In genomic region chr17:2564876-2565275, GRCh38 we compare ENCODE assay signal across 19 cellular contexts. TPM values are rescaled to one million over a fixed set of nuclear protein-coding genes. Genes with fewer than 3 reads are reported as not detected.
DNase-seq lines count a peak whose midpoint lies in the region; ATAC-seq and TF ChIP-seq lines count a peak whose summit lies in the region.
"Had no signal": no experiment of that assay in that cellular context is flagged by ENCODE, and none has a peak within 500 bp of the region (broad histone marks: within the 10 kb centered on the region; RNA-seq: fewer than 3 reads in every experiment).

No MANE protein-coding gene starts in this region.

- H3K27ac ChIP-seq in body of pancreas (peak overlapping the region in 3 of 4 donors; percentile 58 to 65 (median 58)), Peyer's patch (no peak overlapping the region), thyroid gland (no peak overlapping the region)
- H3K27ac ChIP-seq: right lobe of liver had no signal

- H3K27me3 ChIP-seq in body of pancreas (no peaks in the 10 kb centered on the region), Peyer's patch (no peaks in the 10 kb centered on the region), thyroid gland (no peaks in the 10 kb centered on the region)
- H3K27me3 ChIP-seq: right lobe of liver had no signal

- H3K4me1 ChIP-seq in body of pancreas (no peaks in the 10 kb centered on the region), Peyer's patch (no peaks in the 10 kb centered on the region), thyroid gland (no peaks in the 10 kb centered on the region)
- H3K4me1 ChIP-seq: right lobe of liver had no signal

- intact Hi-C loops in body of pancreas (cut with DNase I), result no loop called here
- intact Hi-C loops in thyroid gland (cut with DNase I), result no loop called here

- no peak for TF ChIP-seq CTCF in body of pancreas (IDR thresholded peaks at IDR 0.05)
- TF ChIP-seq CTCF in Peyer's patch (IDR thresholded peaks at IDR 0.05), result no peak
- no peak for TF ChIP-seq CTCF in thyroid gland (IDR thresholded peaks at IDR 0.05)

- H3K9me3 ChIP-seq in body of pancreas, result no peaks in the 10 kb centered on the region
- H3K9me3 ChIP-seq in Peyer's patch, result no peaks in the 10 kb centered on the region
- no peaks in the 10 kb centered on the region for H3K9me3 ChIP-seq in thyroid gland
- H3K9me3 ChIP-seq: right lobe of liver had no signal

- 53 to 63% methylated on average over 2 to 5 of the region's 5 CpGs for WGBS in body of pancreas, 2 donors
- 74 to 89% methylated on average over 5 of the region's 5 CpGs for WGBS in thyroid gland, 2 donors

- DNase-seq in LoVo (ENCODE audit: low spot score), result peak; percentile 57
- peak; percentile 8 to 35 (median 16) for DNase-seq in body of pancreas
- peak; percentile 64 for DNase-seq in kidney tubule cell (ENCODE audit: low spot score)
- DNase-seq in ureter (ENCODE audit: low spot score), result peak; percentile 52
- DNase-seq in activated naive CD4-positive, alpha-beta T cell (lab: John Stamatoyannopoulos, UW), result no peak
- no peak for DNase-seq in Peyer's patch
- no peak for DNase-seq in thyroid gland
- DNase-seq: activated T-cell treated with anti-CD3 and anti-CD28 coated beads, Interleukin-2, amount 50 U/mL, for 1 hour; amygdala; CD8-positive, alpha-beta memory T cell; foreskin melanocyte; H7; left cardiac atrium; NCI-H1092; nephron progenitor cell; right lobe of liver; stimulated activated CD4-positive, alpha-beta T cell treated with anti-CD3 and anti-CD28 coated beads, Interleukin-4, amount 100 ng/mL, for 24 hours; stimulated activated naive B cell treated with anti-CD40 and anti-IgM and Interleukin-4, amounts not matched to agents 10 μg/mL and 1 μg/mL and 100 μg/mL, for 72 hours; SW 1271 had no signal

- peak; percentile 79 for ATAC-seq in body of pancreas
- ATAC-seq: left cardiac atrium; stimulated activated naive B cell treated with anti-CD40 and anti-IgM and Interleukin-4, amounts not matched to agents 10 μg/mL and 1 μg/mL and 100 μg/mL, for 72 hours had no signal

- H3K36me3 ChIP-seq in body of pancreas (replicated peaks in 1 of 2; ENCODE audit: insufficient read depth in 1 of 2, low read depth in 2 of 2) (no peaks in the 10 kb centered on the region), Peyer's patch (no peaks in the 10 kb centered on the region), thyroid gland (no peaks in the 10 kb centered on the region)
- H3K36me3 ChIP-seq: right lobe of liver had no signal

- no peak for TF ChIP-seq POLR2A in body of pancreas (IDR thresholded peaks at IDR 0.05)
- no peak for TF ChIP-seq POLR2A in Peyer's patch (IDR thresholded peaks at IDR 0.05)
- no peak for TF ChIP-seq POLR2A in thyroid gland (IDR thresholded peaks at IDR 0.05)

- H3K4me3 ChIP-seq in body of pancreas, result no peak overlapping the region
- H3K4me3 ChIP-seq in Peyer's patch, result no peak overlapping the region
- H3K4me3 ChIP-seq in thyroid gland (replicated peaks in 1 of 3), result no peak overlapping the region
- H3K4me3 ChIP-seq: right lobe of liver had no signal

RNA-seq across cellular contexts. Expression of gene PAFAH1B1, which starts 28.6 kb away (rescaled TPM):
- total RNA-seq in body of pancreas (10 to 100 TPM; 39.7 to 60.3 TPM), ureter (119 TPM), Peyer's patch (100 to 1,000 TPM; 131 to 281 (median 141) TPM), thyroid gland (100 to 1,000 TPM; 102 to 184 (median 109) TPM)

RNA-seq across cellular contexts. Expression of gene METTL16, which starts 53.2 kb away (rescaled TPM):
- total RNA-seq in body of pancreas (10 to 100 TPM; 12.9 to 24.1 TPM), ureter (52.2 TPM), Peyer's patch (10 to 100 TPM; 24.0 to 29.7 (median 27.9) TPM), thyroid gland (10 to 100 TPM; 30.4 to 48.9 (median 44.7) TPM)

Comparison
In these comparisons a context has a peak if more than half of its experiments do, and no peak if none do; other contexts are left out.
1. DNase-seq: peak in LoVo (single experiment), body of pancreas (4 of 4), kidney tubule cell (single experiment) and ureter (single experiment); none in activated naive CD4-positive, alpha-beta T cell (0 of 4), Peyer's patch (0 of 3) and thyroid gland (0 of 2).
2. H3K27ac ChIP-seq: peak in body of pancreas (3 of 4); none in Peyer's patch (0 of 4) and thyroid gland (0 of 3).